Comparison of ENCODE assay signal across 36 cellular contexts in the genomic region with DNA sequence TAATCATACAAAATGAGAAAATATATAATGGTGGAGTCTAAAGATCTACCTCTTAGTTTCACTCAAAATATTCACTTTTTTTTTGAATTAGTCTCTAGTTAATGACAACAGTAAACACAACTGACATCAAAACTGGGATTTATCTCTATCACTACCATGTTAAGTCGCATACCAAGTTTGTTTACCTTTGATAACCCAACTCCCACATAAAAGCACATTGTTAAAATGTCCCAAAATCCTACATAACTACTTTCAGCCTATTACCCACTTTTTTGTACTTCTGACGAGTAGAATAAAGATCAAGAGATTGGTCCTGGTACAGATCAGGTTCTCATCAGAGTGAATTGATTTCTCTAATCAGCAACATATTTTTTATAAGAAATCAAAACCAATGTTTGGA.
"Had no signal": no experiment of that assay in that cellular context is flagged by ENCODE, and none has a peak within 500 bp of the region (broad histone marks: within the 10 kb centered on the region; RNA-seq: fewer than 3 reads in every experiment).

No MANE protein-coding gene starts in this region.

- H3K9me3 ChIP-seq: MG63 had no signal

- DNase-seq: Karpas-422, Kasumi-1, MG63, MM.1S, MV-4-11, NCI-H1048, NCI-H1092, NCI-H1092 treated with DMSO at 0.1 percent for 48 hours, NCI-H1105, NCI-H1105 treated with DMSO at 0.1 percent for 48 hours, NCI-H1417, NCI-H1417 treated with DMSO at 0.1 percent for 48 hours, NCI-H1436, NCI-H1436 treated with DMSO at 0.1 percent for 48 hours, NCI-H146, NCI-H1694, NCI-H1694 treated with DMSO at 0.1 percent for 48 hours, NCI-H187, NCI-H187 treated with DMSO at 0.1 percent for 48 hours, NCI-H1930, NCI-H2029, NCI-H2029 treated with DMSO at 0.1 percent for 48 hours, NCI-H2081, NCI-H2081 treated with DMSO at 0.1 percent for 48 hours, NCI-H2107, NCI-H2171, NCI-H2171 treated with DMSO at 0.1 percent for 48 hours, NCI-H2227 treated with DMSO at 0.1 percent for 48 hours, NCI-H226, NCI-H345, NCI-H446, NCI-H446 treated with DMSO at 0.1 percent for 48 hours, NCI-H510A, NCI-H510A treated with DMSO at 0.1 percent for 48 hours, NCI-H524, NCI-H524 treated with DMSO at 0.1 percent for 48 hours had no signal

- H3K36me3 ChIP-seq: MG63 had no signal

- H3K4me3 ChIP-seq: MG63 had no signal

- H3K27me3 ChIP-seq: MG63 had no signal
